Comparison of ENCODE assay signal across 12 cellular contexts in genomic region chr1:62377043-62377562, GRCh38.
"Had no signal": no experiment of that assay in that cellular context is flagged by ENCODE, and none has a peak within 500 bp of the region (broad histone marks: within the 10 kb centered on the region; RNA-seq: fewer than 3 reads in every experiment).

No MANE protein-coding gene starts in this region.

- H3K27me3 Mint-ChIP-seq: activated T-cell treated with anti-CD3 and anti-CD28 coated beads, Interleukin-2, amount 50 U/mL, for 24 hours; dendritic cell treated with granulocyte-macrophage colony-stimulating factor and Interleukin-4, amounts not matched to agents 40 ng/mL and 50 ng/mL, for 4 days had no signal

- DNase-seq: activated CD4-positive, alpha-beta T cell treated with anti-CD3 and anti-CD28 coated beads, Interleukin-2, amount 50 U/mL, for 4 hours; activated CD4-positive, CD25-positive, alpha-beta regulatory T cell treated with anti-CD3 and anti-CD28 coated beads, Interleukin-2, amount 50 U/mL, for 72 hours; activated CD8-positive, alpha-beta memory T cell treated with anti-CD3 and anti-CD28 coated beads, Interleukin-2, amount 10 ng/mL, durations not matched to agents 7 days and 5 days; activated effector memory CD4-positive, alpha-beta T cell treated with anti-CD3 and anti-CD28 coated beads, Interleukin-2, amount 50 U/mL, for 16 hours; activated T-cell treated with anti-CD3 and anti-CD28 coated beads, Interleukin-2, amount 50 U/mL, for 24 hours; amniotic stem cell; hypothalamus; thyroid gland had no signal

- H3K27ac Mint-ChIP-seq: activated CD8-positive, alpha-beta memory T cell treated with anti-CD3 and anti-CD28 coated beads, Interleukin-2, amount 10 ng/mL, durations not matched to agents 7 days and 5 days; activated naive CD4-positive, alpha-beta T cell treated with anti-CD3 and anti-CD28 coated beads, Interleukin-2, amount 50 U/mL, for 72 hours; activated T-cell treated with anti-CD3 and anti-CD28 coated beads, Interleukin-2, amount 50 U/mL, for 24 hours; dendritic cell treated with granulocyte-macrophage colony-stimulating factor and Interleukin-4, amounts not matched to agents 40 ng/mL and 50 ng/mL, for 4 days; neural progenitor cell had no signal

- H3K36me3 Mint-ChIP-seq: activated CD8-positive, alpha-beta memory T cell treated with anti-CD3 and anti-CD28 coated beads, Interleukin-2, amount 10 ng/mL, durations not matched to agents 7 days and 5 days; activated naive CD4-positive, alpha-beta T cell treated with anti-CD3 and anti-CD28 coated beads, Interleukin-2, amount 50 U/mL, for 72 hours; neural progenitor cell had no signal

- H3K4me3 Mint-ChIP-seq: activated CD8-positive, alpha-beta memory T cell treated with anti-CD3 and anti-CD28 coated beads, Interleukin-2, amount 10 ng/mL, durations not matched to agents 7 days and 5 days; activated T-cell treated with anti-CD3 and anti-CD28 coated beads, Interleukin-2, amount 50 U/mL, for 24 hours; central memory CD8-positive, alpha-beta T cell; dendritic cell treated with granulocyte-macrophage colony-stimulating factor and Interleukin-4, amounts not matched to agents 40 ng/mL and 50 ng/mL, for 4 days; neural progenitor cell had no signal

- H3K9me3 Mint-ChIP-seq: activated naive CD4-positive, alpha-beta T cell treated with anti-CD3 and anti-CD28 coated beads, Interleukin-2, amount 50 U/mL, for 72 hours; activated T-cell treated with anti-CD3 and anti-CD28 coated beads, Interleukin-2, amount 50 U/mL, for 24 hours; central memory CD8-positive, alpha-beta T cell; dendritic cell treated with granulocyte-macrophage colony-stimulating factor and Interleukin-4, amounts not matched to agents 40 ng/mL and 50 ng/mL, for 4 days had no signal

- H3K4me1 Mint-ChIP-seq: activated CD8-positive, alpha-beta memory T cell treated with anti-CD3 and anti-CD28 coated beads, Interleukin-2, amount 10 ng/mL, durations not matched to agents 7 days and 5 days; central memory CD8-positive, alpha-beta T cell; neural progenitor cell had no signal
